ENCODE assay signal across 11 cellular contexts in the genomic region with DNA sequence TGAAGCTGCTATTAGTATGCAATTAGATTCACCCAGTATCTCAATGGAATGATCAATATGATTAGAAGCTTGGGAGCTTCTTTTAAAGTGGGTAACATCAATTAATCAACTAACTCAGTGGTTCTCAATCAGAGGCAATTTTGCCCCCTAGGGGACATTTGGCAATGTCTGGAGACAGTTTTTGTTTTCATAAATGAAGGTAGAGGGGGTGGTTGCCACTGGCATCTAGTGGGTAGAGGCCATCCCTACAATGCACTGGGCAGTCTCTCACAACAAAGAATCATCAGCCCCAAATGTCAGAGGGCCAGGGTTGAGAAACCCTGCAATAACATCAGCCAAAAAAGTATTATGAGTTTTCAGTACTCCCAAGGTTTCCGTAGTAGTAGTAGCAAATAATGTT. TPM values are rescaled to one million over a fixed set of nuclear protein-coding genes. Genes with fewer than 3 reads are reported as not detected.
A peak's percentile ranks its signal among the peaks of the same experiment; 100 is the strongest.
DNase-seq lines count a peak whose midpoint lies in the region; ATAC-seq, FAIRE-seq and TF ChIP-seq lines count a peak whose summit lies in the region.
"Had no signal": no experiment of that assay in that cellular context is flagged by ENCODE, and none has a peak within 500 bp of the region (broad histone marks: within the 10 kb centered on the region; RNA-seq: fewer than 3 reads in every experiment).

No MANE protein-coding gene starts in this region.

- FAIRE-seq in bronchial epithelial cell (lab: Jason Lieb, UNC) (no peak), pancreas (lab: Jason Lieb, UNC) (no peak)
- FAIRE-seq: colon had no signal

- H3K27me3 ChIP-seq in bronchial epithelial cell (ENCODE audit: control insufficient read depth, insufficient read depth, low read length) (no peaks in the 10 kb centered on the region), pancreas (no peaks in the 10 kb centered on the region)
- H3K27me3 ChIP-seq in CD4-positive, alpha-beta T cell (ENCODE audit: control insufficient read depth, insufficient read depth, low read length) = peaks cover 11% of the 10 kb centered on the region

- in situ Hi-C loops in GM13976 (cut with MboI; ENCODE audit: low sequenced_read_pairs, unreplicated experiment) = no loop called here

- H3K4me3 Mint-ChIP-seq in CD4-positive, alpha-beta T cell = no peak overlapping the region
- H3K4me3 Mint-ChIP-seq: activated B cell treated with CpG ODN at 0.5 μM for 24 hours; naive thymus-derived CD4-positive, alpha-beta T cell had no signal

- no peak overlapping the region for H3K4me3 ChIP-seq in LNCaP clone FGC (ENCODE audit: low read depth, low read length)
- no peak overlapping the region for H3K4me3 ChIP-seq in bronchial epithelial cell (ENCODE audit: low read depth, low read length)
- no peak overlapping the region for H3K4me3 ChIP-seq in pancreas

- no peak overlapping the region for H3K27ac Mint-ChIP-seq in CD4-positive, alpha-beta T cell
- H3K27ac Mint-ChIP-seq: activated B cell treated with CpG ODN at 0.5 μM for 24 hours; naive thymus-derived CD4-positive, alpha-beta T cell had no signal

- no peaks in the 10 kb centered on the region for H3K4me1 Mint-ChIP-seq in CD4-positive, alpha-beta T cell (ENCODE audit: low read depth)
- H3K4me1 Mint-ChIP-seq: activated B cell treated with CpG ODN at 0.5 μM for 24 hours had no signal

- intact Hi-C loops in pancreas (cut with DNase I) = loop anchor here in 1 of 3 donors (10.0 kb wide), 1 partner anchor 127 kb away; no protein-coding TSS in a partner anchor
- intact Hi-C loops in CD4-positive, alpha-beta T cell (cut with DNase I, micrococcal nuclease) = no loop called here

- POLR2A ChIA-PET in CD4-positive, alpha-beta T cell (lab: Charles Lee) = no interaction called here

- TF ChIP-seq CTCF in LNCaP clone FGC (IDR thresholded peaks at IDR 0.05; ENCODE audit: control insufficient read depth, extremely low read depth, insufficient read depth) (peak; percentile 44), bronchial epithelial cell (IDR thresholded peaks at IDR 0.05; ENCODE audit: insufficient read depth, low read length, severe bottlenecking) (peak; percentile 38), pancreas (IDR thresholded peaks at IDR 0.05) (no peak), GM13976 (IDR thresholded peaks at IDR 0.05; ENCODE audit: borderline replicate concordance, control extremely low read depth, extremely low read depth, insufficient read depth, missing control alignments) (no peak)
- no peak for TF ChIP-seq CTCF in CD4-positive, alpha-beta T cell (IDR thresholded peaks at IDR 0.05)

- H3K36me3 Mint-ChIP-seq in CD4-positive, alpha-beta T cell (ENCODE audit: low read depth) = no peaks in the 10 kb centered on the region
- H3K36me3 Mint-ChIP-seq: naive thymus-derived CD4-positive, alpha-beta T cell had no signal

- peaks cover 2% of the 10 kb centered on the region for H3K36me3 ChIP-seq in bronchial epithelial cell (ENCODE audit: control insufficient read depth, insufficient read depth, low read length)
- H3K36me3 ChIP-seq in pancreas = no peaks in the 10 kb centered on the region

- 83 to 93% methylated on average over 1 of the region's 1 CpG for WGBS in pancreas, 2 donors

- no peaks in the 10 kb centered on the region for H3K9me3 ChIP-seq in pancreas
- no peaks in the 10 kb centered on the region for H3K9me3 ChIP-seq in CD4-positive, alpha-beta T cell (ENCODE audit: control insufficient read depth, low read length)

- peaks cover 8% of the 10 kb centered on the region for H3K27me3 Mint-ChIP-seq in CD4-positive, alpha-beta T cell

- CTCF ChIA-PET in CD4-positive, alpha-beta T cell (lab: Charles Lee) = no interaction called here

- no peak overlapping the region for H3K27ac ChIP-seq in pancreas
- no peak overlapping the region for H3K27ac ChIP-seq in CD4-positive, alpha-beta T cell (ENCODE audit: low read depth, low read length)

- peak; percentile 22 for DNase-seq in NCI-H146 (lab: John Stamatoyannopoulos, UW)
- no peak for DNase-seq in NCI-H146 treated with DMSO at 0.1 percent for 48 hours (lab: John Stamatoyannopoulos, UW; ENCODE audit: unreplicated experiment)
- DNase-seq in LNCaP clone FGC (ENCODE audit: low read depth) = no peak
- DNase-seq in bronchial epithelial cell (ENCODE audit: low read depth) = no peak
- DNase-seq in pancreas = no peak
- no peak for DNase-seq in activated CD8-positive, alpha-beta memory T cell treated with anti-CD3 and anti-CD28 coated beads, Interleukin-2, amount 50 U/mL, for 48 hours
- DNase-seq in CD4-positive, alpha-beta T cell = no peak
- DNase-seq in GM13976 (ENCODE audit: low spot score) = no peak
- DNase-seq: activated B cell treated with CpG ODN at 0.5 μM for 24 hours; naive thymus-derived CD4-positive, alpha-beta T cell had no signal

- ATAC-seq in pancreas = peak in 3 of 4 donors; percentile 53 to 81 (median 54)
- no peak for ATAC-seq in CD4-positive, alpha-beta T cell (ENCODE audit: poor library complexity)
- ATAC-seq: naive thymus-derived CD4-positive, alpha-beta T cell had no signal

- H3K9me3 Mint-ChIP-seq in CD4-positive, alpha-beta T cell = no peaks in the 10 kb centered on the region
- H3K9me3 Mint-ChIP-seq: activated B cell treated with CpG ODN at 0.5 μM for 24 hours; naive thymus-derived CD4-positive, alpha-beta T cell had no signal

- H3K4me1 ChIP-seq in pancreas = no peaks in the 10 kb centered on the region

RNA-seq across cellular contexts. Expression of a gene that starts 5.9 kb away (rescaled TPM):
- total RNA-seq in bronchial epithelial cell = 62.1 and 64.8 TPM in 2 replicates
- total RNA-seq in pancreas = 10 to 100 TPM; 17.0 to 30.2 (median 19.6) TPM
- polyA plus RNA-seq in pancreas = 1 to 10 TPM; 3.5 to 5.5 TPM
- under 1 TPM in 1 of 2 experiments, not detected in 1; 0.08 TPM for total RNA-seq in CD4-positive, alpha-beta T cell

Comparison
In these comparisons a context has a peak if more than half of its experiments do, and no peak if none do; other contexts are left out.
1. CTCF ChIP-seq: peak in LNCaP clone FGC (single experiment) and bronchial epithelial cell (single experiment); none in pancreas (0 of 4), CD4-positive, alpha-beta T cell (single experiment) and GM13976 (single experiment).
2. RNA of a gene that starts 5.9 kb away (total RNA-seq): 62.1 to 64.8 TPM in bronchial epithelial cell and 17.0 to 30.2 TPM in pancreas; 0.08 TPM in CD4-positive, alpha-beta T cell; every median in the first group is over 10 times any median in the second.